In genomic region chr1:19957779-19958178, GRCh38 we compare ENCODE assay signal across 32 cellular contexts. TPM values are rescaled to one million over a fixed set of nuclear protein-coding genes. Genes with fewer than 3 reads are reported as not detected.
DNase-seq lines count a peak whose midpoint lies in the region; ATAC-seq and TF ChIP-seq lines count a peak whose summit lies in the region.
"Had no signal": no experiment of that assay in that cellular context is flagged by ENCODE, and none has a peak within 500 bp of the region (broad histone marks: within the 10 kb centered on the region; RNA-seq: fewer than 3 reads in every experiment).

No MANE protein-coding gene starts in this region.

- TF ChIP-seq CTCF in PC-9 (conservative IDR thresholded peaks at IDR 0.05) = 0 out of 2 replicates have a peak, but pooled peaks have one; percentile 16
- peak; percentile 24 for TF ChIP-seq CTCF in epithelial cell of proximal tubule (conservative IDR thresholded peaks at IDR 0.05; ENCODE audit: low read depth, low read length)
- TF ChIP-seq CTCF in osteoblast (IDR thresholded peaks at IDR 0.05; ENCODE audit: extremely low read depth, low read depth, low read length) = peak; percentile 23
- no peak for TF ChIP-seq CTCF in uterus (IDR thresholded peaks at IDR 0.05)

- H3K4me3 ChIP-seq in GM23248 (no peak overlapping the region), PC-9 (no peak overlapping the region), epithelial cell of proximal tubule (ENCODE audit: low read depth, low read length) (no peak overlapping the region), osteoblast (ENCODE audit: insufficient read depth, low read length) (no peak overlapping the region), uterus (no peak overlapping the region)
- H3K4me3 ChIP-seq: heart left ventricle, K562, SK-N-MC, upper lobe of left lung had no signal

- no peak for ATAC-seq in stimulated activated effector memory CD8-positive, alpha-beta T cell treated with anti-CD3 and anti-CD28 coated beads, Interleukin-12 subunit alpha, Interleukin-12 subunit beta, amount 100 ng/mL, for 72 hours
- ATAC-seq: activated CD4-positive, CD25-positive, alpha-beta regulatory T cell treated with anti-CD3 and anti-CD28 coated beads, Interleukin-2, amount 50 U/mL, for 24 hours; activated CD8-positive, alpha-beta T cell treated with anti-CD3 and anti-CD28 coated beads, Interleukin-2, amount 10 ng/mL, durations not matched to agents 7 days and 5 days; heart left ventricle; K562; left cardiac atrium; sciatic nerve; stimulated activated naive B cell treated with anti-CD40 and anti-IgM and Interleukin-4, amounts not matched to agents 10 μg/mL and 1 μg/mL and 100 μg/mL, for 72 hours had no signal

- H3K27ac Mint-ChIP-seq in stimulated activated effector memory CD8-positive, alpha-beta T cell treated with anti-CD3 and anti-CD28 coated beads, Interleukin-12 subunit alpha, Interleukin-12 subunit beta, amount 100 ng/mL, for 72 hours = no peak overlapping the region
- H3K27ac Mint-ChIP-seq: activated CD8-positive, alpha-beta T cell treated with anti-CD3 and anti-CD28 coated beads, Interleukin-2, amount 10 ng/mL, durations not matched to agents 7 days and 5 days; activated naive CD8-positive, alpha-beta T cell; activated T-helper 2 cell treated with anti-CD3 and anti-CD28 coated beads, Interferon-gamma antibody, Interleukin-2, Interleukin-4, amounts not matched to agents 10 μg/mL and 5 μg/mL and 100 μg/mL, durations not matched to agents 14 hours and 24 hours and 36 hours; stimulated activated naive B cell treated with anti-CD40 and anti-IgM and Interleukin-4, amounts not matched to agents 10 μg/mL and 1 μg/mL and 100 μg/mL, for 72 hours had no signal

- H3K4me1 ChIP-seq in GM23248 (ENCODE audit: insufficient read depth) (no peaks in the 10 kb centered on the region), PC-9 (replicated peaks; ENCODE audit: insufficient read depth) (no peaks in the 10 kb centered on the region), osteoblast (ENCODE audit: insufficient read depth, low read length) (no peaks in the 10 kb centered on the region), uterus (no peaks in the 10 kb centered on the region)
- H3K4me1 ChIP-seq: heart left ventricle, upper lobe of left lung had no signal

- H2AFZ ChIP-seq in GM23248 = no peak overlapping the region
- H2AFZ ChIP-seq in PC-9 = no peak overlapping the region
- no peak overlapping the region for H2AFZ ChIP-seq in osteoblast (ENCODE audit: low read length)

- H3K36me3 ChIP-seq in GM23248 (ENCODE audit: low read depth) = no peaks in the 10 kb centered on the region
- no peaks in the 10 kb centered on the region for H3K36me3 ChIP-seq in PC-9 (ENCODE audit: low read depth)
- H3K36me3 ChIP-seq in osteoblast (ENCODE audit: insufficient read depth, low read length) = no peaks in the 10 kb centered on the region
- no peaks in the 10 kb centered on the region for H3K36me3 ChIP-seq in uterus
- H3K36me3 ChIP-seq: heart left ventricle, upper lobe of left lung had no signal

- intact Hi-C loops in PC-9 (cut with micrococcal nuclease; ENCODE audit: unreplicated experiment) (no loop called here), uterus (cut with DNase I; ENCODE audit: low total_unique reads) (no loop called here)

- H3K4me3 Mint-ChIP-seq in stimulated activated effector memory CD8-positive, alpha-beta T cell treated with anti-CD3 and anti-CD28 coated beads, Interleukin-12 subunit alpha, Interleukin-12 subunit beta, amount 100 ng/mL, for 72 hours = no peak overlapping the region
- H3K4me3 Mint-ChIP-seq: activated CD8-positive, alpha-beta T cell treated with anti-CD3 and anti-CD28 coated beads, Interleukin-2, amount 10 ng/mL, durations not matched to agents 7 days and 5 days; activated naive CD8-positive, alpha-beta T cell; stimulated activated naive B cell treated with anti-CD40 and anti-IgM and Interleukin-4, amounts not matched to agents 10 μg/mL and 1 μg/mL and 100 μg/mL, for 72 hours had no signal

- H3K9me2 ChIP-seq in GM23248 (ENCODE audit: insufficient read depth) = no peaks in the 10 kb centered on the region
- H3K9me2 ChIP-seq in PC-9 (ENCODE audit: insufficient read depth) = no peaks in the 10 kb centered on the region

- POLR2A ChIA-PET in PC-9 (lab: Charles Lee; ENCODE audit: unreplicated experiment) = no interaction called here

- DNase-seq in GM23248 (peak; percentile 16), PC-9 (no peak), epithelial cell of proximal tubule (ENCODE audit: low read depth) (no peak), osteoblast (ENCODE audit: insufficient read length, low spot score, missing footprints) (peak; percentile 58), DMS53 (lab: John Stamatoyannopoulos, UW) (no peak), uterus (no peak)
- no peak for DNase-seq in stimulated activated effector memory CD8-positive, alpha-beta T cell treated with anti-CD3 and anti-CD28 coated beads, Interleukin-12 subunit alpha, Interleukin-12 subunit beta, amount 100 ng/mL, for 72 hours (ENCODE audit: low spot score in 2 of 2)
- DNase-seq: activated CD8-positive, alpha-beta T cell treated with anti-CD3 and anti-CD28 coated beads, Interleukin-2, amount 10 ng/mL, durations not matched to agents 7 days and 5 days; anterior cingulate cortex; Calu3; central memory CD4-positive, alpha-beta T cell; dermis blood vessel endothelial cell; heart left ventricle; left cardiac atrium; NCI-H2081 treated with DMSO at 0.1 percent for 48 hours; NCI-H345; NCI-H748 treated with DMSO at 0.1 percent for 48 hours; stimulated activated CD4-positive, alpha-beta T cell treated with anti-CD3 and anti-CD28 coated beads, Interleukin-4, amount 100 ng/mL, for 4 hours; stimulated activated naive B cell treated with anti-CD40 and anti-IgM and Interleukin-4, amounts not matched to agents 10 μg/mL and 1 μg/mL and 100 μg/mL, for 72 hours; upper lobe of left lung had no signal

- H3K9me3 Mint-ChIP-seq in stimulated activated effector memory CD8-positive, alpha-beta T cell treated with anti-CD3 and anti-CD28 coated beads, Interleukin-12 subunit alpha, Interleukin-12 subunit beta, amount 100 ng/mL, for 72 hours = peaks cover 3% of the 10 kb centered on the region
- H3K9me3 Mint-ChIP-seq: activated T-helper 2 cell treated with anti-CD3 and anti-CD28 coated beads, Interferon-gamma antibody, Interleukin-2, Interleukin-4, amounts not matched to agents 10 μg/mL and 5 μg/mL and 100 μg/mL, durations not matched to agents 14 hours and 24 hours and 36 hours had no signal

- no peak for TF ChIP-seq POLR2A in uterus (IDR thresholded peaks at IDR 0.05)

- H3K9me3 ChIP-seq in GM23248 (ENCODE audit: low read depth) (no peaks in the 10 kb centered on the region), PC-9 (ENCODE audit: insufficient read depth, low read depth) (no peaks in the 10 kb centered on the region), osteoblast (ENCODE audit: low read depth, low read length) (peaks cover 2% of the 10 kb centered on the region), uterus (no peaks in the 10 kb centered on the region)

- BruUV-seq in PC-9 (replicated peaks; lab: Mats Ljungman, UMichigan) = no TSS peak

- no peak overlapping the region for H3K9ac ChIP-seq in GM23248
- H3K9ac ChIP-seq: parathyroid adenoma had no signal

- H3F3A ChIP-seq in GM23248 (ENCODE audit: insufficient read depth) (no peaks in the 10 kb centered on the region), PC-9 (ENCODE audit: insufficient read depth, low read depth) (no peaks in the 10 kb centered on the region)

- CTCF ChIA-PET in PC-9 (lab: Charles Lee) = no interaction called here

- 40 to 45% methylated on average over 4 of the region's 4 CpGs for WGBS in GM23248 (ENCODE audit: low coverage in 1 of 2, low lambda C conversion rate in 2 of 2, missing lambda C conversion rate in 2 of 2), 2 experiments

- H4K20me1 ChIP-seq in GM23248 (ENCODE audit: insufficient read depth) (no peaks in the 10 kb centered on the region), PC-9 (ENCODE audit: insufficient read depth) (no peaks in the 10 kb centered on the region), osteoblast (ENCODE audit: insufficient read depth, low read length) (no peaks in the 10 kb centered on the region)

- H3K27ac ChIP-seq in GM23248 (no peak overlapping the region), PC-9 (no peak overlapping the region), osteoblast (ENCODE audit: low read depth, low read length) (no peak overlapping the region), uterus (no peak overlapping the region)
- H3K27ac ChIP-seq: heart left ventricle, parathyroid adenoma, SK-N-MC, upper lobe of left lung had no signal

- no peaks in the 10 kb centered on the region for H3K4me1 Mint-ChIP-seq in stimulated activated effector memory CD8-positive, alpha-beta T cell treated with anti-CD3 and anti-CD28 coated beads, Interleukin-12 subunit alpha, Interleukin-12 subunit beta, amount 100 ng/mL, for 72 hours

- H3K79me2 ChIP-seq in GM23248 (ENCODE audit: insufficient read depth) (no peaks in the 10 kb centered on the region), PC-9 (ENCODE audit: low read depth) (no peaks in the 10 kb centered on the region), osteoblast (ENCODE audit: insufficient read depth, low read length) (no peaks in the 10 kb centered on the region)
- H3K79me2 ChIP-seq: parathyroid adenoma had no signal

- H3K4me2 ChIP-seq in GM23248 (ENCODE audit: unreplicated experiment) (no peak overlapping the region), PC-9 (no peak overlapping the region), osteoblast (ENCODE audit: insufficient read depth, low read length) (no peak overlapping the region)

- H3K36me3 Mint-ChIP-seq in stimulated activated effector memory CD8-positive, alpha-beta T cell treated with anti-CD3 and anti-CD28 coated beads, Interleukin-12 subunit alpha, Interleukin-12 subunit beta, amount 100 ng/mL, for 72 hours = no peaks in the 10 kb centered on the region
- H3K36me3 Mint-ChIP-seq: activated naive CD8-positive, alpha-beta T cell; CD14-positive monocyte had no signal

- in situ Hi-C loops in GM23248 (cut with MboI) = no loop called here

- peaks cover 34% of the 10 kb centered on the region for H3K27me3 ChIP-seq in GM23248 (replicated peaks; ENCODE audit: insufficient read depth)
- no peaks in the 10 kb centered on the region for H3K27me3 ChIP-seq in PC-9 (ENCODE audit: insufficient read depth, low read depth)
- H3K27me3 ChIP-seq in osteoblast (ENCODE audit: insufficient read depth, low read length) = peaks cover 34% of the 10 kb centered on the region
- H3K27me3 ChIP-seq in uterus = no peaks in the 10 kb centered on the region
- H3K27me3 ChIP-seq: upper lobe of left lung had no signal

RNA-seq across cellular contexts. Expression of gene PLA2G2A, which starts 21.6 kb away (rescaled TPM):
- total RNA-seq in GM23248 (2014; rRNA removed; shearing (Covaris generic)) = not detected in 2 replicates
- 0.35 TPM in 1 of 2 replicates, not detected in the other for polyA plus RNA-seq in GM23248 (2016; fragmentation: Nextera tagmentation; extraction: Ambion mirVana)
- total RNA-seq in PC-9 (2021) (not detected in 2 replicates), epithelial cell of proximal tubule (not detected in 2 replicates), osteoblast (not detected in 2 replicates), uterus (10 to 100 TPM in 1 of 4 donors, 1 to 10 TPM in 1, not detected in 2; 2.7 to 47.6 TPM)
- total RNA-seq: activated CD8-positive, alpha-beta T cell treated with anti-CD3 and anti-CD28 coated beads, Interleukin-2, amount 10 ng/mL, durations not matched to agents 7 days and 5 days; activated T-helper 2 cell treated with anti-CD3 and anti-CD28 coated beads, Interferon-gamma antibody, Interleukin-2, Interleukin-4, amounts not matched to agents 10 μg/mL and 5 μg/mL and 100 μg/mL, durations not matched to agents 14 hours and 24 hours and 36 hours; Calu3; dermis blood vessel endothelial cell; K562; lung microvascular endothelial cell; M059J; T-helper 1 cell treated with Interleukin-12 subunit alpha and Interleukin-12 subunit beta and Interleukin-4 antibody, amounts not matched to agents 30 ng/mL and 1 ng/mL, for 36 hours had no signal
- polyA plus RNA-seq: CD14-positive monocyte, K562, neural cell had no signal

RNA-seq across cellular contexts. Expression of gene PLA2G2E, which starts 34.4 kb away (rescaled TPM):
- total RNA-seq in GM23248 (2014; rRNA removed; shearing (Covaris generic)) = not detected in 2 replicates
- not detected in 2 replicates for polyA plus RNA-seq in GM23248 (2016; fragmentation: Nextera tagmentation; extraction: Ambion mirVana)
- total RNA-seq in PC-9 (2021) (not detected in 2 replicates), epithelial cell of proximal tubule (not detected in 2 replicates), osteoblast (not detected in 2 replicates), uterus (not detected)
- total RNA-seq: activated CD8-positive, alpha-beta T cell treated with anti-CD3 and anti-CD28 coated beads, Interleukin-2, amount 10 ng/mL, durations not matched to agents 7 days and 5 days; activated T-helper 2 cell treated with anti-CD3 and anti-CD28 coated beads, Interferon-gamma antibody, Interleukin-2, Interleukin-4, amounts not matched to agents 10 μg/mL and 5 μg/mL and 100 μg/mL, durations not matched to agents 14 hours and 24 hours and 36 hours; Calu3; dermis blood vessel endothelial cell; heart left ventricle; K562; left cardiac atrium; lung microvascular endothelial cell; M059J; sciatic nerve; T-helper 1 cell treated with Interleukin-12 subunit alpha and Interleukin-12 subunit beta and Interleukin-4 antibody, amounts not matched to agents 30 ng/mL and 1 ng/mL, for 36 hours; upper lobe of left lung had no signal
- polyA plus RNA-seq: CD14-positive monocyte, heart left ventricle, K562, neural cell had no signal

Comparison
In these comparisons a context has a peak if more than half of its experiments do, and no peak if none do; other contexts are left out.
1. DNase-seq: peak in GM23248 (single experiment) and osteoblast (single experiment); none in PC-9 (0 of 2), epithelial cell of proximal tubule (single experiment), DMS53 (single experiment), uterus (0 of 2) and stimulated activated effector memory CD8-positive, alpha-beta T cell treated with anti-CD3 and anti-CD28 coated beads, Interleukin-12 subunit alpha, Interleukin-12 subunit beta, amount 100 ng/mL, for 72 hours (0 of 2).
2. CTCF ChIP-seq: peak in PC-9 (single experiment), epithelial cell of proximal tubule (single experiment) and osteoblast (single experiment); none in uterus (0 of 4).